Comparison of ENCODE assay signal across 13 cellular contexts in genomic region chr16:29743827-29744531, GRCh38. TPM values are rescaled to one million over a fixed set of nuclear protein-coding genes. Genes with fewer than 3 reads are reported as not detected.
DNase-seq lines count a peak whose midpoint lies in the region; ATAC-seq and TF ChIP-seq lines count a peak whose summit lies in the region.
"Had no signal": no experiment of that assay in that cellular context is flagged by ENCODE, and none has a peak within 500 bp of the region (broad histone marks: within the 10 kb centered on the region; RNA-seq: fewer than 3 reads in every experiment).

No MANE protein-coding gene starts in this region.

- WGBS in body of pancreas, 2 donors = 84 to 89% methylated on average over 7 to 20 of the region's 21 CpGs

- H3K9me3 ChIP-seq in DND-41 (ENCODE audit: insufficient read depth, low read length, severe bottlenecking) = no peaks in the 10 kb centered on the region
- no peaks in the 10 kb centered on the region for H3K9me3 ChIP-seq in body of pancreas
- H3K9me3 ChIP-seq: tibial nerve had no signal

- H3K4me1 ChIP-seq in DND-41 (ENCODE audit: insufficient read depth, low read length) = peaks cover 28% of the 10 kb centered on the region
- H3K4me1 ChIP-seq in body of pancreas = no peaks in the 10 kb centered on the region
- H3K4me1 ChIP-seq: tibial nerve had no signal

- 0 out of 2 replicates have a peak overlapping the region, but pooled peaks have one; percentile 82 for H3K9ac ChIP-seq in DND-41 (ENCODE audit: low read depth, low read length)

- no peak for DNase-seq in DND-41
- peak; percentile 45 to 53 for DNase-seq in activated CD4-positive, alpha-beta T cell treated with anti-CD3 and anti-CD28 coated beads, Interleukin-2, amount 50 U/mL, for 48 hours
- DNase-seq in body of pancreas = no peak
- DNase-seq in stimulated activated CD4-positive, alpha-beta T cell treated with anti-CD3 and anti-CD28 coated beads, Interleukin-4, amount 100 ng/mL, for 1 hour = peak; percentile 44
- DNase-seq in DMS53 (lab: John Stamatoyannopoulos, UW) = no peak
- no peak for DNase-seq in foreskin fibroblast
- no peak for DNase-seq in hippocampal formation (lab: John Stamatoyannopoulos, UW)
- DNase-seq in UCSD-AML1 (lab: John Stamatoyannopoulos, UW; ENCODE audit: unreplicated experiment) = no peak
- DNase-seq: NCI-H1417 had no signal

- H3K4me3 ChIP-seq in DND-41 (ENCODE audit: low read depth in 1 of 2, low read length in 2 of 2) = no peak overlapping the region
- H3K4me3 ChIP-seq in body of pancreas = no peak overlapping the region
- H3K4me3 ChIP-seq in foreskin fibroblast (ENCODE audit: low read depth in 1 of 2, low read length in 2 of 2) = no peak overlapping the region

- no peak for ATAC-seq in DND-41 (ENCODE audit: insufficient read depth, low read depth)
- ATAC-seq in body of pancreas = peak; percentile 27

- H3K4me2 ChIP-seq in DND-41 (ENCODE audit: insufficient read depth, low read length) = no peak overlapping the region; the same call in 1 of the 2 replicates

- H3K36me3 ChIP-seq in DND-41 (ENCODE audit: insufficient read depth, low read length) (peaks cover 5% of the 10 kb centered on the region), body of pancreas (replicated peaks in 1 of 2; ENCODE audit: insufficient read depth in 1 of 2, low read depth in 2 of 2) (no peaks in the 10 kb centered on the region)
- H3K36me3 ChIP-seq: tibial nerve had no signal

- intact Hi-C loops in body of pancreas (cut with DNase I) = no loop called here

- TF ChIP-seq CTCF in DND-41 (IDR thresholded peaks at IDR 0.05; ENCODE audit: borderline replicate concordance, extremely low read depth, low read length, poor library complexity, severe bottlenecking) = no peak
- TF ChIP-seq CTCF in body of pancreas (IDR thresholded peaks at IDR 0.05) = no peak
- no peak for TF ChIP-seq CTCF in foreskin fibroblast (IDR thresholded peaks at IDR 0.05; ENCODE audit: low read depth, low read length)

- no peak overlapping the region for H2AFZ ChIP-seq in DND-41 (ENCODE audit: low read depth, low read length)

- H3K27me3 ChIP-seq in DND-41 (ENCODE audit: insufficient read depth, low read length, poor library complexity) (no peaks in the 10 kb centered on the region), body of pancreas (no peaks in the 10 kb centered on the region)
- H3K27me3 ChIP-seq: tibial nerve had no signal

- H3K27ac ChIP-seq in DND-41 (ENCODE audit: low read length) (no peak overlapping the region), body of pancreas (no peak overlapping the region)

- peaks cover 14% of the 10 kb centered on the region for H3K79me2 ChIP-seq in DND-41 (ENCODE audit: insufficient read depth, low read length)

- H4K20me1 ChIP-seq in DND-41 (ENCODE audit: insufficient read depth, low read length) = no peaks in the 10 kb centered on the region

- TF ChIP-seq POLR2A in body of pancreas (IDR thresholded peaks at IDR 0.05) = no peak

RNA-seq across cellular contexts. Expression of gene C16orf54, which starts 1.8 kb away (rescaled TPM):
- under 1 TPM; 0.33 to 0.52 TPM for total RNA-seq in body of pancreas
- total RNA-seq: astrocyte, neural crest cell had no signal

RNA-seq across cellular contexts. Expression of gene ZG16, which starts 34.1 kb away (rescaled TPM):
- total RNA-seq in body of pancreas = under 1 TPM; 0.26 to 0.99 TPM
- total RNA-seq: astrocyte; neural crest cell; T-helper 1 cell treated with Interleukin-12 subunit alpha and Interleukin-12 subunit beta and Interleukin-4 antibody, amounts not matched to agents 30 ng/mL and 1 ng/mL, for 36 hours; tibial nerve had no signal

RNA-seq across cellular contexts. Expression of gene KIF22, which starts 46.6 kb away (rescaled TPM):
- 10 to 100 TPM in 1 of 2 donors, 1 to 10 TPM in 1; 8.9 to 13.7 TPM for total RNA-seq in body of pancreas

Comparison
In these comparisons a context has a peak if more than half of its experiments do, and no peak if none do; other contexts are left out.
1. DNase-seq: peak in activated CD4-positive, alpha-beta T cell treated with anti-CD3 and anti-CD28 coated beads, Interleukin-2, amount 50 U/mL, for 48 hours (2 of 2) and stimulated activated CD4-positive, alpha-beta T cell treated with anti-CD3 and anti-CD28 coated beads, Interleukin-4, amount 100 ng/mL, for 1 hour (single experiment); none in DND-41 (single experiment), body of pancreas (0 of 4), DMS53 (single experiment), foreskin fibroblast (0 of 2), hippocampal formation (0 of 2) and UCSD-AML1 (single experiment).